In the genomic region with DNA sequence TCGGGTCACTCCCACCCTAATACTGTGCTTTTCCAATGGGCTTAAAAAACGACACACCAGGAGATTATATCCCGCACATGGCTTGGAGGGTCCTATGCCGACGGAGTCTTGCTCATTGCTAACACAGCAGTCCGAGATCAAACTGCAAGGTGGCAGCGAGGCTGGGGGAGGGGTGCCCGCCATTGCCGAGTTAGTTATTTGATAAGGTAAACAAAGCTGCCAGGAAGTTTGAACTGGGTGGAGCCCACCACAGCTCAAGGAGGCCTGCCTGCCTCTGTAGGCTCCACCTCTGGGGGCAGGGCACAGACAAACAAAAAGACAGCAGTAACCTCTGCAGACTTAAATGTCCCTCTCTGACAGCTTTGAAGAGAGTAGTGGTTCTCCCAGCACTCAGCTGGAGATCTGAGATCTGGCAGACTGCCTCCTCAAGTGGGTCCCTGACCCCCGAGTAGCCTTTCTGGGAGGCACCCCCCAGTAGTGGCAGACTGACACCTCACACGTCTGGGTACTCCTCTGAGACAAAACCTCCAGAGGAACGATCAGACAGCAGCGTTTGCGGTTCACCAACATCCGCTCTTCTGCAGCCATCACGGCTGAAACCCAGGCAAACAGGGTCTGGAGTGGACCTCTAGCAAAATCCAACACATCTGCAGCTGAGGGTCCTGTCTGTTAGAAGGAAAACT, we compare ENCODE assay signal across 13 cellular contexts. TPM values are rescaled to one million over a fixed set of nuclear protein-coding genes. Genes with fewer than 3 reads are reported as not detected.
DNase-seq lines count a peak whose midpoint lies in the region; TF ChIP-seq lines count a peak whose summit lies in the region.
"Not testable (repeated sequence)": the region's sequence is repeated elsewhere in the genome, so short reads cannot be mapped to it uniquely, and the experiment has no call there.
"Had no signal": no experiment of that assay in that cellular context is flagged by ENCODE, and none has a peak within 500 bp of the region (broad histone marks: within the 10 kb centered on the region; RNA-seq: fewer than 3 reads in every experiment).

No MANE protein-coding gene starts in this region.

- not testable (repeated sequence) for H3K9me3 Mint-ChIP-seq in Calu3 (ENCODE audit: low read depth, unreplicated experiment); activated CD4-positive, alpha-beta T cell treated with anti-CD3 and anti-CD28 coated beads, Interleukin-2, amount 10 ng/mL, durations not matched to agents 24 days and 14 days

- H3K27me3 Mint-ChIP-seq in Calu3 (ENCODE audit: unreplicated experiment) = peaks cover 60% of the 10 kb centered on the region
- H3K27me3 Mint-ChIP-seq in activated CD4-positive, alpha-beta T cell treated with anti-CD3 and anti-CD28 coated beads, Interleukin-2, amount 10 ng/mL, durations not matched to agents 24 days and 14 days = not testable (repeated sequence)

- not testable (repeated sequence) for H3K9me2 ChIP-seq in PC-9 (ENCODE audit: insufficient read depth)

- H3K4me2 ChIP-seq in BLaER1 (peak overlapping the region; percentile 59), PC-9 (peak overlapping the region; percentile 39)

- H3K4me1 Mint-ChIP-seq in Calu3 (ENCODE audit: low read depth, unreplicated experiment); activated CD4-positive, alpha-beta T cell treated with anti-CD3 and anti-CD28 coated beads, Interleukin-2, amount 10 ng/mL, durations not matched to agents 24 days and 14 days: not testable (repeated sequence)

- not testable (repeated sequence) for H3K9ac ChIP-seq in BLaER1

- H3K79me2 ChIP-seq in PC-9 (ENCODE audit: low read depth) = not testable (repeated sequence)

- not testable (repeated sequence) for H3K4me3 ChIP-seq in BLaER1, PC-9

- H3K36me3 Mint-ChIP-seq in Calu3 (ENCODE audit: insufficient read depth, unreplicated experiment); activated CD4-positive, alpha-beta T cell treated with anti-CD3 and anti-CD28 coated beads, Interleukin-2, amount 10 ng/mL, durations not matched to agents 24 days and 14 days (ENCODE audit: low read depth): not testable (repeated sequence)

- H3K4me3 Mint-ChIP-seq in Calu3 (ENCODE audit: low read depth, unreplicated experiment) = peak overlapping the region; percentile 45
- H3K4me3 Mint-ChIP-seq in activated CD4-positive, alpha-beta T cell treated with anti-CD3 and anti-CD28 coated beads, Interleukin-2, amount 10 ng/mL, durations not matched to agents 24 days and 14 days = not testable (repeated sequence)

- H3K36me3 ChIP-seq in BLaER1; PC-9 (ENCODE audit: low read depth): not testable (repeated sequence)

- H3F3A ChIP-seq in PC-9 (ENCODE audit: insufficient read depth, low read depth) = not testable (repeated sequence)

- DNase-seq in Calu3 = peak; percentile 12
- peak; percentile 3 to 33 for DNase-seq in NCI-H526 (lab: John Stamatoyannopoulos, UW)
- not testable (repeated sequence) for DNase-seq in PC-9
- DNase-seq in activated CD4-positive, alpha-beta T cell treated with anti-CD3 and anti-CD28 coated beads, Interleukin-2, amount 10 ng/mL, durations not matched to agents 24 days and 14 days = peak; percentile 28

- not testable (repeated sequence) for H3K27ac Mint-ChIP-seq in Calu3 (ENCODE audit: unreplicated experiment); activated CD4-positive, alpha-beta T cell treated with anti-CD3 and anti-CD28 coated beads, Interleukin-2, amount 10 ng/mL, durations not matched to agents 24 days and 14 days

- H3K27ac ChIP-seq in BLaER1 = 0 out of 2 replicates have a peak overlapping the region, but pooled peaks have one; percentile 6
- H3K27ac ChIP-seq in PC-9 = not testable (repeated sequence)

- peaks cover 35% of the 10 kb centered on the region for H3K9me3 ChIP-seq in BLaER1
- H3K9me3 ChIP-seq in PC-9 (ENCODE audit: insufficient read depth, low read depth) = not testable (repeated sequence)

- CTCF ChIA-PET in Calu3 (lab: Charles Lee); PC-9 (lab: Charles Lee): not testable (repeated sequence)

- intact Hi-C loops in Calu3 (cut with micrococcal nuclease; ENCODE audit: unreplicated experiment); PC-9 (cut with micrococcal nuclease; ENCODE audit: unreplicated experiment); activated CD4-positive, alpha-beta T cell treated with anti-CD3 and anti-CD28 coated beads, Interleukin-2, amount 10 ng/mL, durations not matched to agents 24 days and 14 days (cut with micrococcal nuclease): not testable (repeated sequence)

- H2AFZ ChIP-seq in PC-9 = not testable (repeated sequence)

- not testable (repeated sequence) for BruUV-seq in Calu3 (replicated peaks; lab: Mats Ljungman, UMichigan); PC-9 (replicated peaks; lab: Mats Ljungman, UMichigan)

- not testable (repeated sequence) for TF ChIP-seq CTCF in Calu3 (IDR thresholded peaks at IDR 0.05; ENCODE audit: unreplicated experiment); PC-9 (conservative IDR thresholded peaks at IDR 0.05)

- H3K4me1 ChIP-seq in BLaER1 = peaks cover 50% of the 10 kb centered on the region
- not testable (repeated sequence) for H3K4me1 ChIP-seq in PC-9 (replicated peaks; ENCODE audit: insufficient read depth)

- H4K20me1 ChIP-seq in BLaER1; PC-9 (ENCODE audit: insufficient read depth): not testable (repeated sequence)

- POLR2A ChIA-PET in PC-9 (lab: Charles Lee; ENCODE audit: unreplicated experiment) = not testable (repeated sequence)

- H3K27me3 ChIP-seq in BLaER1; PC-9 (ENCODE audit: insufficient read depth, low read depth): not testable (repeated sequence)

RNA-seq across cellular contexts. Expression of gene OR6V1, which starts 36.5 kb away (rescaled TPM):
- not detected in 2 replicates for total RNA-seq in Calu3 (2022)
- total RNA-seq in PC-9 (2021) = not detected in 2 replicates
- total RNA-seq in activated CD4-positive, alpha-beta T cell treated with anti-CD3 and anti-CD28 coated beads, Interleukin-2, amount 10 ng/mL, durations not matched to agents 24 days and 14 days = not detected in 2 replicates
- total RNA-seq: A172; B cell; Caco-2; CD4-positive, alpha-beta T cell; CD8-positive, alpha-beta T cell; Daoy; G401; GM12878 had no signal

RNA-seq across cellular contexts. Expression of gene PIP, which starts 43.2 kb away (rescaled TPM):
- total RNA-seq in Calu3 (2022) = not detected in 2 replicates
- total RNA-seq in PC-9 (2021) = not detected in 2 replicates
- total RNA-seq in activated CD4-positive, alpha-beta T cell treated with anti-CD3 and anti-CD28 coated beads, Interleukin-2, amount 10 ng/mL, durations not matched to agents 24 days and 14 days = not detected in 2 replicates
- total RNA-seq: A172; B cell; Caco-2; CD4-positive, alpha-beta T cell; CD8-positive, alpha-beta T cell; Daoy; G401; GM12878 had no signal
